ENCODE assay signal across 8 cellular contexts in the genomic region with DNA sequence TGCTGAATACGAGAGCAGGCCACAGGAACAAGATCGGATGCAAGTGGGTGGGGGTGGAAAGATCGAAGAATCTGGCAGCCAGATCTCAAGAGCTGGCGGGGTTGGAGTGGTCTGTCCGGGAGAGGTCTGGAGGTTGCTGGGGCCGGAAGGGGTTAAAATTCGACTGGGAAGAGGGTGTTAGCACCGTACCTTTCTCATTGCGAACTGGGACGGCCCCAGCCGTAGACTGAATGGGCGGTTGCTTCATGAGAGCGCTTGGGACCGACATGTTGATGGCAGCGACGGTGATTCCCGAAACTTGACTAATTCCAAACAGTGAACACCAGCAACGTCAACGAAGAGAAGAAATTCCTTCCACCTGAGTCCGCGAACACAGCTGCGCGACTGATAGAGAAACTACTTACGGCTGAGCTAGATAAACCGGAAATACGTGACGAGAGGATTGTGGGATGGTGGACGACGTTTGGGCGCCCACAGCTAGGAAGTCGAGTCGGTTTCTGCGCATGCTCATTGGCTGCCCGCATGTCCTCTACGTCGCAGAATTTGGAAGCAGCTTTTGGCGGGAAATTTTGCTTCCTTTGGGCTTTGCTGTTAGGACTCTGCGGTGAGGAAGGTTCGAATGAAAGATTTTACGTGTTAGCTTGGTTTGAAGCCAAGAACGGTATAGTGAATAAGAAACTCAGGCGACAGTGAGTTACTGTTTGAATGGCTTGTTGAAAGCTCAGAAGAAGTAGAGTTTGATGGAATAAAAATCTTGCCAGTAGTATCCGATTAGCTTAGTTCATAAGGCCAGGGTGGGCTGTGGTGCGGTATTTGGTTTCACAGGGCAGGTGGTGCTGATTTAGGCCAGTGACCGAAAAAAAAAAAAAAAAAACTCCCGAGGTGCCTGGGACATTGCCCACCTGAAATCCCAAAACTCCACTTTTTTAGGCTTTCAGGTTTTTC. TPM values are rescaled to one million over a fixed set of nuclear protein-coding genes. Genes with fewer than 3 reads are reported as not detected.
DNase-seq lines count a peak whose midpoint lies in the region; ATAC-seq and TF ChIP-seq lines count a peak whose summit lies in the region.

A gene with protein sequence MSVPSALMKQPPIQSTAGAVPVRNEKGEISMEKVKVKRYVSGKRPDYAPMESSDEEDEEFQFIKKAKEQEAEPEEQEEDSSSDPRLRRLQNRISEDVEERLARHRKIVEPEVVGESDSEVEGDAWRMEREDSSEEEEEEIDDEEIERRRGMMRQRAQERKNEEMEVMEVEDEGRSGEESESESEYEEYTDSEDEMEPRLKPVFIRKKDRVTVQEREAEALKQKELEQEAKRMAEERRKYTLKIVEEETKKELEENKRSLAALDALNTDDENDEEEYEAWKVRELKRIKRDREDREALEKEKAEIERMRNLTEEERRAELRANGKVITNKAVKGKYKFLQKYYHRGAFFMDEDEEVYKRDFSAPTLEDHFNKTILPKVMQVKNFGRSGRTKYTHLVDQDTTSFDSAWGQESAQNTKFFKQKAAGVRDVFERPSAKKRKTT (minus strand): TSS at position 389 of the 945 bp plus-strand sequence. CDS start 121 bp downstream, at position 268.

- H3K9me3 ChIP-seq in ovary = no peaks in the 10 kb centered on the region
- no peaks in the 10 kb centered on the region for H3K9me3 ChIP-seq in thyroid gland

- H3K4me3 ChIP-seq in GM08714 (ENCODE audit: low read length) (peak within 1 kb of the TSS; percentile 90), ovary (peak within 1 kb of the TSS; percentile 85), thyroid gland (replicated peaks in 1 of 3) (peak within 1 kb of the TSS; percentile 63 to 96 (median 88))

- H3K36me3 ChIP-seq in ovary (no peaks in the 10 kb centered on the region), thyroid gland (no peaks in the 10 kb centered on the region)

- H3K4me1 ChIP-seq in ovary (ENCODE audit: insufficient read depth) (peaks cover 10% of the 10 kb centered on the region), thyroid gland (peaks cover 16 to 29% of the 10 kb centered on the region in 2 donors)

- TF ChIP-seq POLR2A in ovary (IDR thresholded peaks at IDR 0.05) (peak; percentile 77), thyroid gland (IDR thresholded peaks at IDR 0.05) (peak; percentile 38 to 80)

- intact Hi-C loops in Right ventricle myocardium inferior (cut with DNase I) (loop anchor here (10.0 kb wide), 1 partner anchor 50 kb away; a partner anchor contains a TSS), ovary (cut with DNase I) (no loop called here), thyroid gland (cut with DNase I) (no loop called here)

- WGBS in ovary, 3 donors = 8 to 9% (median 8%) methylated on average over 46 of the region's 46 CpGs
- 9 to 10% methylated on average over 46 of the region's 46 CpGs for WGBS in thyroid gland, 2 donors

- ATAC-seq in HG02759 (IDR thresholded peaks at IDR 0.05; ENCODE audit: unreplicated experiment) (peak; percentile 81), Right ventricle myocardium inferior (peak; percentile 96)

- no peak for TF ChIP-seq EP300 in ovary (IDR thresholded peaks at IDR 0.05)

- H3K27me3 ChIP-seq in ovary (no peaks in the 10 kb centered on the region), thyroid gland (no peaks in the 10 kb centered on the region)

- DNase-seq in NCI-H1417 (lab: John Stamatoyannopoulos, UW) (peak; percentile 81 to 95 (median 92)), SW 1271 (lab: John Stamatoyannopoulos, UW) (peak; percentile 88 to 96), Right ventricle myocardium inferior (ENCODE audit: missing footprints) (peak; percentile 97), ovary (peak; percentile 89 to 95 (median 93)), thyroid gland (peak; percentile 94 to 96)
- DNase-seq in activated naive CD8-positive, alpha-beta T cell treated with anti-CD3 and anti-CD28 coated beads, Interleukin-2, amount 50 U/mL, for 16 hours (ENCODE audit: low read depth, low spot score) = peak; percentile 75

- no peak for TF ChIP-seq CTCF in ovary (IDR thresholded peaks at IDR 0.05)
- TF ChIP-seq CTCF in thyroid gland (IDR thresholded peaks at IDR 0.05) = no peak

- H3K27ac ChIP-seq in ovary (peak within 1 kb of the TSS; percentile 58 to 86), thyroid gland (peak within 1 kb of the TSS; percentile 54 to 84 (median 82))

RNA-seq across cellular contexts. Expression of the gene that starts here (rescaled TPM):
- total RNA-seq in Right ventricle myocardium inferior (18.9 TPM), ovary (10 to 100 TPM; 12.4 to 29.3 (median 21.0) TPM), thyroid gland (10 to 100 TPM; 20.4 to 24.5 (median 22.7) TPM)
- polyA plus RNA-seq in ovary = 10 to 100 TPM; 18.6 to 54.1 TPM

Comparison
In these comparisons a context has a peak if more than half of its experiments do, and no peak if none do; other contexts are left out.
1. Peak in every context shown above with its lines: DNase-seq, ATAC-seq, H3K4me3 ChIP-seq and H3K27ac ChIP-seq.